In genomic region chr5:83721878-83722779, GRCh38 we compare ENCODE assay signal across 8 cellular contexts. TPM values are rescaled to one million over a fixed set of nuclear protein-coding genes. Genes with fewer than 3 reads are reported as not detected.
DNase-seq lines count a peak whose midpoint lies in the region; ATAC-seq and TF ChIP-seq lines count a peak whose summit lies in the region.

No MANE protein-coding gene starts in this region.

- H3K4me1 ChIP-seq in ACC112 (ENCODE audit: control insufficient read depth, insufficient read depth, low read length, unreplicated experiment), result peaks cover 4% of the 10 kb centered on the region
- peaks cover 17% of the 10 kb centered on the region for H3K4me1 ChIP-seq in body of pancreas
- H3K4me1 ChIP-seq in iPS-15b (ENCODE audit: control insufficient read depth, insufficient read depth, low read length), result peaks cover 18% of the 10 kb centered on the region
- H3K4me1 ChIP-seq in sigmoid colon, result peaks cover 0 to 17% (median 12%) of the 10 kb centered on the region in 4 donors

- H3K9ac ChIP-seq in iPS-15b (ENCODE audit: low read depth, low read length), result peak overlapping the region; percentile 30

- TF ChIP-seq CTCF in GM12865 (IDR thresholded peaks at IDR 0.05; ENCODE audit: insufficient read depth, low read depth, low read length, missing control alignments) (peak; percentile 29), body of pancreas (IDR thresholded peaks at IDR 0.05) (peak in 1 of 7 experiments; percentile 6), sigmoid colon (IDR thresholded peaks at IDR 0.05) (no peak)

- TF ChIP-seq POLR2A in body of pancreas (IDR thresholded peaks at IDR 0.05) (no peak), sigmoid colon (IDR thresholded peaks at IDR 0.05) (no peak)

- peak overlapping the region; percentile 87 for H2AFZ ChIP-seq in ACC112 (ENCODE audit: low read length, unreplicated experiment)

- H3K36me3 ChIP-seq in ACC112 (ENCODE audit: insufficient read depth, low read length) (no peaks in the 10 kb centered on the region), body of pancreas (replicated peaks in 1 of 2; ENCODE audit: insufficient read depth in 1 of 2, low read depth in 2 of 2) (no peaks in the 10 kb centered on the region), iPS-15b (ENCODE audit: control insufficient read depth, insufficient read depth, low read length) (no peaks in the 10 kb centered on the region), sigmoid colon (no peaks in the 10 kb centered on the region)

- H3K27me3 ChIP-seq in ACC112 (ENCODE audit: insufficient read depth, low read length) (no peaks in the 10 kb centered on the region), body of pancreas (no peaks in the 10 kb centered on the region), iPS-15b (ENCODE audit: control insufficient read depth, insufficient read depth, low read length) (peaks cover 14% of the 10 kb centered on the region), sigmoid colon (peaks cover 0 to 46% (median 8%) of the 10 kb centered on the region in 3 donors)

- peak overlapping the region; percentile 86 for H3K4me3 ChIP-seq in ACC112 (ENCODE audit: low read depth, low read length)
- H3K4me3 ChIP-seq in GM12865 (ENCODE audit: low read depth, low read length), result peak overlapping the region; percentile 44
- peak overlapping the region in 1 of 2 donors; percentile 33 for H3K4me3 ChIP-seq in body of pancreas
- H3K4me3 ChIP-seq in iPS-15b (ENCODE audit: low read depth, low read length), result peak overlapping the region; percentile 67
- H3K4me3 ChIP-seq in sigmoid colon, result peak overlapping the region; percentile 32 to 58 (median 50)

- 1% methylated on average over 34 to 66 of the region's 70 CpGs for WGBS in body of pancreas, 2 donors
- WGBS in sigmoid colon, 2 donors, result 1% methylated on average over 70 of the region's 70 CpGs

- ATAC-seq in HG03025 (IDR thresholded peaks at IDR 0.05; ENCODE audit: low FRiP score, unreplicated experiment), result peak; percentile 78
- peak; percentile 64 for ATAC-seq in body of pancreas

- H3K9me3 ChIP-seq in body of pancreas (no peaks in the 10 kb centered on the region), iPS-15b (ENCODE audit: control insufficient read depth, insufficient read depth, low read length) (no peaks in the 10 kb centered on the region), sigmoid colon (no peaks in the 10 kb centered on the region)

- DNase-seq in GM12865 (ENCODE audit: low read depth) (peak; percentile 57), NCI-H526 (lab: John Stamatoyannopoulos, UW) (peak; percentile 63 to 85), body of pancreas (peak; percentile 19 to 44 (median 26)), sigmoid colon (peak; percentile 76), NCI-H128 (lab: John Stamatoyannopoulos, UW; ENCODE audit: unreplicated experiment) (no peak)

- no peak overlapping the region for H3K27ac ChIP-seq in ACC112 (ENCODE audit: low read depth, low read length)
- H3K27ac ChIP-seq in body of pancreas, result no peak overlapping the region
- H3K27ac ChIP-seq in sigmoid colon, result peak overlapping the region in 2 of 4 donors; percentile 33 to 44

- H3K79me2 ChIP-seq in ACC112 (ENCODE audit: control insufficient read depth, insufficient read depth, low read length, unreplicated experiment), result no peaks in the 10 kb centered on the region

- intact Hi-C loops in body of pancreas (cut with DNase I) (no loop called here), sigmoid colon (cut with DNase I) (no loop called here)

- no peak for TF ChIP-seq EP300 in sigmoid colon (IDR thresholded peaks at IDR 0.05)

RNA-seq across cellular contexts. Expression of gene HAPLN1, which starts 1.5 kb away (rescaled TPM):
- total RNA-seq in body of pancreas (not detected), sigmoid colon (under 1 TPM in 1 of 4 donors, not detected in 3; under 0.01 TPM)
- 1 to 10 TPM in 2 of 3 donors, under 1 TPM in 1; 0.32 to 1.8 (median 1.6) TPM for polyA plus RNA-seq in sigmoid colon
